29 cellular contexts compared by ENCODE assay signal in genomic region chr14:32300146-32300545, GRCh38. TPM values are rescaled to one million over a fixed set of nuclear protein-coding genes. Genes with fewer than 3 reads are reported as not detected.
DNase-seq lines count a peak whose midpoint lies in the region; ATAC-seq, FAIRE-seq and TF ChIP-seq lines count a peak whose summit lies in the region.
"Had no signal": no experiment of that assay in that cellular context is flagged by ENCODE, and none has a peak within 500 bp of the region (broad histone marks: within the 10 kb centered on the region; RNA-seq: fewer than 3 reads in every experiment).

No MANE protein-coding gene starts in this region.

- no peak overlapping the region for H3K18ac ChIP-seq in IMR-90 (ENCODE audit: low read depth, low read length)

- no peak overlapping the region for H2AK5ac ChIP-seq in IMR-90 (ENCODE audit: low read depth, low read length)

- H3K79me2 ChIP-seq in neural progenitor cell (ENCODE audit: low read depth) = no peaks in the 10 kb centered on the region

- H3K9ac ChIP-seq in IMR-90 (ENCODE audit: low read depth, low read length) (no peak overlapping the region), neural progenitor cell (no peak overlapping the region)

- CTCF ChIA-PET in IMR-90 (lab: Yijun Ruan, JAX) = no interaction called here

- FAIRE-seq in HTR-8/SVneo (lab: Jason Lieb, UNC) = no peak
- FAIRE-seq: colon had no signal

- TF ChIP-seq RAD21 in IMR-90 (IDR thresholded peaks at IDR 0.05; ENCODE audit: low read length) = no peak

- no peaks in the 10 kb centered on the region for H3K9me3 Mint-ChIP-seq in neural progenitor cell
- H3K9me3 Mint-ChIP-seq: activated B cell treated with CpG ODN at 0.5 μM for 24 hours; activated naive CD8-positive, alpha-beta T cell treated with anti-CD3 and anti-CD28 coated beads for 36 hours; activated T-cell treated with anti-CD3 and anti-CD28 coated beads, Interleukin-2, amount 50 U/mL, for 4 hours; stimulated activated effector memory CD8-positive, alpha-beta T cell treated with anti-CD3 and anti-CD28 coated beads, Interleukin-12 subunit alpha, Interleukin-12 subunit beta, amount 100 ng/mL, for 72 hours; T-cell had no signal

- H3K4ac ChIP-seq in IMR-90 (ENCODE audit: low read depth, low read length) = no peak overlapping the region

- H2BK120ac ChIP-seq in IMR-90 (ENCODE audit: low read depth, low read length) = no peak overlapping the region

- no peak overlapping the region for H2BK20ac ChIP-seq in IMR-90 (ENCODE audit: low read depth, low read length)

- H3K9me3 ChIP-seq in IMR-90 (ENCODE audit: control insufficient read depth, insufficient read depth, low read length) (no peaks in the 10 kb centered on the region), WERI-Rb-1 (ENCODE audit: severe bottlenecking) (no peaks in the 10 kb centered on the region), neural progenitor cell (ENCODE audit: low read depth) (no peaks in the 10 kb centered on the region)
- H3K9me3 ChIP-seq: prostate gland had no signal

- H3K27me3 Mint-ChIP-seq in neural progenitor cell (ENCODE audit: insufficient read depth, low read depth) = no peaks in the 10 kb centered on the region
- H3K27me3 Mint-ChIP-seq: activated B cell treated with CpG ODN at 0.5 μM for 24 hours; activated CD8-positive, alpha-beta memory T cell treated with anti-CD3 and anti-CD28 coated beads, Interleukin-2, amount 10 ng/mL, durations not matched to agents 7 days and 5 days; activated naive CD8-positive, alpha-beta T cell treated with anti-CD3 and anti-CD28 coated beads for 36 hours; T-cell had no signal

- no peak overlapping the region for H4K8ac ChIP-seq in IMR-90 (ENCODE audit: low read depth in 2 of 2, low read length in 2 of 2)

- BruUV-seq in IMR-90 (replicated peaks; lab: Mats Ljungman, UMichigan) = no TSS peak

- no peak for TF ChIP-seq POLR2A in IMR-90 (IDR thresholded peaks at IDR 0.05; ENCODE audit: low read depth, low read length)

- no peak for TF ChIP-seq CTCF in IMR-90 (conservative IDR thresholded peaks at IDR 0.05; ENCODE audit: low read depth, low read length)
- no peak for TF ChIP-seq CTCF in WERI-Rb-1 (IDR thresholded peaks at IDR 0.05; ENCODE audit: low read depth, low read length)
- no peak for TF ChIP-seq CTCF in neural progenitor cell (IDR thresholded peaks at IDR 0.05)

- H2AFZ ChIP-seq in IMR-90 (replicated peaks; ENCODE audit: low read length, poor library complexity) (peak overlapping the region; percentile 23), neural progenitor cell (replicated peaks) (no peak overlapping the region)

- in situ Hi-C loops in IMR-90 (cut with MboI; ENCODE audit: low sequenced_read_pairs) = no loop called here

- POLR2A ChIA-PET in IMR-90 (lab: Charles Lee; ENCODE audit: unreplicated experiment) = no interaction called here

- WGBS in IMR-90 (ENCODE audit: extremely low coverage in 2 of 2, insufficient read length in 1 of 2), 2 experiments = no CpG with 5 or more reads among the region's 1 CpG

- no peak overlapping the region for H2BK15ac ChIP-seq in IMR-90 (ENCODE audit: low read depth, low read length)

- dilution Hi-C loops in IMR-90 (cut with HindIII; ENCODE audit: low sequenced_read_pairs, unreplicated experiment) = no loop called here

- H4K20me1 ChIP-seq in IMR-90 (ENCODE audit: insufficient read depth, low read length) (no peaks in the 10 kb centered on the region), neural progenitor cell (ENCODE audit: low read depth) (no peaks in the 10 kb centered on the region)

- H3K79me1 ChIP-seq in IMR-90 (ENCODE audit: low read depth in 1 of 2, low read length in 2 of 2) = no peaks in the 10 kb centered on the region

- H3K9me1 ChIP-seq in IMR-90 (ENCODE audit: insufficient read depth, low read length) = peaks cover 2% of the 10 kb centered on the region; the same call in 1 of the 2 replicates

- H3K36me3 Mint-ChIP-seq in neural progenitor cell = no peaks in the 10 kb centered on the region
- H3K36me3 Mint-ChIP-seq: activated CD8-positive, alpha-beta memory T cell treated with anti-CD3 and anti-CD28 coated beads, Interleukin-2, amount 10 ng/mL, durations not matched to agents 7 days and 5 days; activated naive CD8-positive, alpha-beta T cell treated with anti-CD3 and anti-CD28 coated beads for 36 hours; stimulated activated effector memory CD8-positive, alpha-beta T cell treated with anti-CD3 and anti-CD28 coated beads, Interleukin-12 subunit alpha, Interleukin-12 subunit beta, amount 100 ng/mL, for 72 hours; T-cell had no signal

- H3K14ac ChIP-seq in IMR-90 (replicated peaks; ENCODE audit: low read depth, low read length) = no peak overlapping the region

- H3K56ac ChIP-seq in IMR-90 (ENCODE audit: extremely low read depth, insufficient read depth, low read length) = no peak overlapping the region

- no peak overlapping the region for H3K4me3 Mint-ChIP-seq in neural progenitor cell
- H3K4me3 Mint-ChIP-seq: activated B cell treated with CpG ODN at 0.5 μM for 24 hours; activated CD8-positive, alpha-beta memory T cell treated with anti-CD3 and anti-CD28 coated beads, Interleukin-2, amount 10 ng/mL, durations not matched to agents 7 days and 5 days; activated naive CD8-positive, alpha-beta T cell treated with anti-CD3 and anti-CD28 coated beads for 36 hours; activated T-cell treated with anti-CD3 and anti-CD28 coated beads, Interleukin-2, amount 50 U/mL, for 4 hours; stimulated activated effector memory CD8-positive, alpha-beta T cell treated with anti-CD3 and anti-CD28 coated beads, Interleukin-12 subunit alpha, Interleukin-12 subunit beta, amount 100 ng/mL, for 72 hours; T-cell had no signal

- peak overlapping the region; percentile 60 for H3K27ac Mint-ChIP-seq in neural progenitor cell
- H3K27ac Mint-ChIP-seq: activated B cell treated with CpG ODN at 0.5 μM for 24 hours; activated CD8-positive, alpha-beta memory T cell treated with anti-CD3 and anti-CD28 coated beads, Interleukin-2, amount 10 ng/mL, durations not matched to agents 7 days and 5 days; activated naive CD8-positive, alpha-beta T cell treated with anti-CD3 and anti-CD28 coated beads for 36 hours; stimulated activated effector memory CD8-positive, alpha-beta T cell treated with anti-CD3 and anti-CD28 coated beads, Interleukin-12 subunit alpha, Interleukin-12 subunit beta, amount 100 ng/mL, for 72 hours; T-cell had no signal

- no peak overlapping the region for H2BK5ac ChIP-seq in IMR-90 (ENCODE audit: low read depth, low read length, poor library complexity, severe bottlenecking)

- H3K23ac ChIP-seq in IMR-90 (ENCODE audit: low read depth, low read length) = no peak overlapping the region

- intact Hi-C loops in IMR-90 (cut with micrococcal nuclease) = no loop called here

- H2AK9ac ChIP-seq in IMR-90 (replicated peaks; ENCODE audit: low read depth, low read length, poor library complexity) = no peak overlapping the region

- H3K36me3 ChIP-seq in IMR-90 (ENCODE audit: control insufficient read depth, insufficient read depth, low read length) (no peaks in the 10 kb centered on the region), WERI-Rb-1 (no peaks in the 10 kb centered on the region), neural progenitor cell (no peaks in the 10 kb centered on the region)
- H3K36me3 ChIP-seq: prostate gland had no signal

- DNase-seq in NCI-H1092 (lab: John Stamatoyannopoulos, UW) (peak; percentile 34), NCI-H1092 treated with DMSO at 0.1 percent for 48 hours (lab: John Stamatoyannopoulos, UW) (no peak), IMR-90 (no peak), WERI-Rb-1 (peak; percentile 63), neural progenitor cell (ENCODE audit: low spot score) (peak; percentile 57), HTR-8/SVneo (ENCODE audit: insufficient read length, low spot score) (no peak)
- DNase-seq in stimulated activated CD4-positive, alpha-beta T cell treated with anti-CD3 and anti-CD28 coated beads, Interleukin-4, amount 100 ng/mL, for 4 hours = no peak
- DNase-seq: 8988T; activated B cell treated with CpG ODN at 0.5 μM for 24 hours; activated CD8-positive, alpha-beta memory T cell treated with anti-CD3 and anti-CD28 coated beads, Interleukin-2, amount 10 ng/mL, durations not matched to agents 7 days and 5 days; activated gamma-delta T cell; activated naive CD8-positive, alpha-beta T cell treated with anti-CD3 and anti-CD28 coated beads for 36 hours; activated T-cell treated with anti-CD3 and anti-CD28 coated beads, Interleukin-2, amount 50 U/mL, for 4 hours; COR-L47; DND-41; effector CD4-positive, alpha-beta T cell; GF-D8; NCI-H1048; NCI-H1694 treated with DMSO at 0.1 percent for 48 hours; RPMI8226; stimulated activated CD4-positive, alpha-beta T cell treated with anti-CD3 and anti-CD28 coated beads, Interleukin-15, amount 100 ng/mL, for 24 hours; T-cell had no signal

- ATAC-seq in IMR-90 (ENCODE audit: low read depth) (no peak), GM21360 (IDR thresholded peaks at IDR 0.05; ENCODE audit: unreplicated experiment) (no peak)
- ATAC-seq: activated CD8-positive, alpha-beta memory T cell treated with anti-CD3 and anti-CD28 coated beads, Interleukin-2, amount 10 ng/mL, durations not matched to agents 7 days and 5 days; activated T-cell treated with anti-CD3 and anti-CD28 coated beads, Interleukin-2, amount 50 U/mL, for 4 hours; left lobe of liver; stimulated activated effector memory CD8-positive, alpha-beta T cell treated with anti-CD3 and anti-CD28 coated beads, Interleukin-12 subunit alpha, Interleukin-12 subunit beta, amount 100 ng/mL, for 72 hours; T-cell had no signal

- H3K4me1 Mint-ChIP-seq in neural progenitor cell = peaks cover 32% of the 10 kb centered on the region
- H3K4me1 Mint-ChIP-seq: activated B cell treated with CpG ODN at 0.5 μM for 24 hours; activated CD8-positive, alpha-beta memory T cell treated with anti-CD3 and anti-CD28 coated beads, Interleukin-2, amount 10 ng/mL, durations not matched to agents 7 days and 5 days; activated naive CD8-positive, alpha-beta T cell treated with anti-CD3 and anti-CD28 coated beads for 36 hours; stimulated activated effector memory CD8-positive, alpha-beta T cell treated with anti-CD3 and anti-CD28 coated beads, Interleukin-12 subunit alpha, Interleukin-12 subunit beta, amount 100 ng/mL, for 72 hours; T-cell had no signal

- no peak overlapping the region for H3K4me3 ChIP-seq in IMR-90 (ENCODE audit: insufficient read depth, low read depth, low read length)
- H3K4me3 ChIP-seq in WERI-Rb-1 (ENCODE audit: low read depth, low read length) = no peak overlapping the region
- no peak overlapping the region for H3K4me3 ChIP-seq in neural progenitor cell
- H3K4me3 ChIP-seq: prostate gland had no signal

- no peak overlapping the region for H3K4me2 ChIP-seq in IMR-90 (ENCODE audit: low read depth, low read length)
- peak overlapping the region; percentile 3 for H3K4me2 ChIP-seq in neural progenitor cell

- H3K27me3 ChIP-seq in IMR-90 (ENCODE audit: control insufficient read depth, insufficient read depth, low read length) (peaks cover 6% of the 10 kb centered on the region), WERI-Rb-1 (ENCODE audit: insufficient read depth, low read depth, severe bottlenecking) (no peaks in the 10 kb centered on the region), neural progenitor cell (no peaks in the 10 kb centered on the region)

- no peaks in the 10 kb centered on the region for H3K4me1 ChIP-seq in IMR-90 (ENCODE audit: control insufficient read depth, insufficient read depth, low read length)
- peaks cover 39% of the 10 kb centered on the region for H3K4me1 ChIP-seq in neural progenitor cell
- H3K4me1 ChIP-seq: prostate gland had no signal

- H4K91ac ChIP-seq in IMR-90 (ENCODE audit: insufficient read depth, low read depth, low read length) = no peak overlapping the region

- peaks cover 10% of the 10 kb centered on the region for H3F3A ChIP-seq in neural progenitor cell (ENCODE audit: low read depth)

- H3K27ac ChIP-seq in IMR-90 (ENCODE audit: insufficient read depth, low read length) (no peak overlapping the region), WERI-Rb-1 (peak overlapping the region; percentile 26; the same call in 1 of the 2 replicates), neural progenitor cell (no peak overlapping the region)
- H3K27ac ChIP-seq: C4-2B, epithelial cell of prostate, prostate gland had no signal

- H4K5ac ChIP-seq in IMR-90 (ENCODE audit: low read depth, low read length) = no peak overlapping the region

RNA-seq across cellular contexts. Expression of gene AKAP6, which starts 29.0 kb away (rescaled TPM):
- total RNA-seq in IMR-90 (2012; rRNA removed) = 1.6 and 1.7 TPM in 2 replicates
- polyA plus RNA-seq in IMR-90 (2012; rRNA removed) = 0.22 TPM in 2 replicates
- polyA plus RNA-seq in IMR-90 (2012; cell fraction: cytosol; rRNA removed) = 0.01 and 0.53 TPM in 2 replicates
- polyA plus RNA-seq in IMR-90 (2012; cell fraction: nucleus; rRNA removed; ENCODE audit: low replicate concordance) = 0.26 TPM in 1 of 2 replicates, not detected in the other
- 3.7 and 7.3 TPM in 2 replicates for total RNA-seq in neural progenitor cell (ENCODE audit: low replicate concordance)

Comparison
In these comparisons a context has a peak if more than half of its experiments do, and no peak if none do; other contexts are left out.
1. DNase-seq: peak in NCI-H1092 (single experiment), WERI-Rb-1 (single experiment) and neural progenitor cell (single experiment); none in NCI-H1092 treated with DMSO at 0.1 percent for 48 hours (single experiment), IMR-90 (single experiment), HTR-8/SVneo (single experiment) and stimulated activated CD4-positive, alpha-beta T cell treated with anti-CD3 and anti-CD28 coated beads, Interleukin-4, amount 100 ng/mL, for 4 hours (0 of 2).